In the genomic region with DNA sequence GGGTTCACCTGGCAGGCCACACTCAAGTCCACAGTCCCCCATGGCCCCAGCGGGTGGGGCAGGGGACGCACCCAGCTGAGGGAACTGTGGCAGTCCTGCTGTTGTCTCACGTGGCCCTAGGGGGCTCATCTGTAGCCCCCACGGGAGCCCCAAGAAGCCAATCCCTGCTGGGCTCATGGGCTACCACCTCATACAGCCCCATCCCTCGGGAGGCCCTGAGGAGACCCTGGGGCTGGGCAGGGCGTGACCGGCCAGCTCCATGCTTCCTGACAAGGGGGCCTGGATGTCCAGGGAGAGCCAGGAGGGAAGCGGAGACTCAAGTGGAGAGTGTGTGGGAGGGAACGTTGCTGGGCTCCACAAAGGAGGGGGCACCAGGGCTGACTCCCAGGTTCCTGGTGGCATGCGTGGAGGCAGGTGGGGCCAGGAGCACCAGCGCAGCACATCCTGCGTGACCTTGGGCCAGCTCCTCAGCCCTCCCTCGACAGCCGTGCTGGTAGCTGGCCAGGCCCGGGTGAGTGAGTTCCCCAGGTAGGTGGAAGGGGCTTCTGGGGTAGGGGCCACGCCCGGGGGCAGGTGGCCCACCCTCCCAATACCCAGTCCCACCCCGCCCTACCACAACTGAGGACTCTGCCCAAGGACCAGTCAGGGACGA, we compare ENCODE assay signal across 22 cellular contexts. TPM values are rescaled to one million over a fixed set of nuclear protein-coding genes. Genes with fewer than 3 reads are reported as not detected.
A peak's percentile ranks its signal among the peaks of the same experiment; 100 is the strongest.
DNase-seq lines count a peak whose midpoint lies in the region; ATAC-seq, FAIRE-seq and TF ChIP-seq lines count a peak whose summit lies in the region.
"Had no signal": no experiment of that assay in that cellular context is flagged by ENCODE, and none has a peak within 500 bp of the region (broad histone marks: within the 10 kb centered on the region; RNA-seq: fewer than 3 reads in every experiment).

No MANE protein-coding gene starts in this region.

- H2BK120ac ChIP-seq in H1 (replicated peaks; ENCODE audit: low read depth, low read length), result no peak overlapping the region

- H3K23ac ChIP-seq in H1 (ENCODE audit: insufficient read length), result no peak overlapping the region

- no peak overlapping the region for H3K4me3 ChIP-seq in H1 (ENCODE audit: extremely low read depth in 1 of 4, insufficient read depth in 2 of 4, low read depth in 3 of 4, low read length in 4 of 4)
- H3K4me3 ChIP-seq: A549, GM23248 had no signal

- no peak overlapping the region for H4K5ac ChIP-seq in H1 (ENCODE audit: insufficient read length, low read depth, low read length)

- POLR2A ChIA-PET in H1 (lab: Charles Lee; ENCODE audit: partially characterized antibody), result no interaction called here

- TF ChIP-seq CTCF in H1 (IDR thresholded peaks at IDR 0.05; ENCODE audit: control extremely low read depth in 1 of 3, insufficient read depth in 1 of 3, low read depth in 1 of 3, low read length in 3 of 3), result no peak

- no peaks in the 10 kb centered on the region for H3K4me1 ChIP-seq in H1 (replicated peaks in 1 of 4; ENCODE audit: control insufficient read depth in 3 of 4, insufficient read depth in 4 of 4, low read length in 3 of 4)
- H3K4me1 ChIP-seq: A549 had no signal

- no peaks in the 10 kb centered on the region for H3K27me3 Mint-ChIP-seq in activated T-cell treated with anti-CD3 and anti-CD28 coated beads, Interleukin-2, amount 50 U/mL, for 72 hours (ENCODE audit: low read depth)
- H3K27me3 Mint-ChIP-seq: CD4-positive, alpha-beta memory T cell had no signal

- H3K27ac ChIP-seq in angular gyrus (ENCODE audit: low read depth, low read length) (peak overlapping the region; percentile 74), H1 (ENCODE audit: low read depth, low read length) (no peak overlapping the region), temporal lobe (ENCODE audit: low read depth, low read length) (peak overlapping the region; percentile 27)
- H3K27ac ChIP-seq: A549, GM23248 had no signal

- CTCF ChIA-PET in H1 (lab: Charles Lee; ENCODE audit: partially characterized antibody), result interaction anchor here (0.8 to 3.8 kb wide), 7 partner anchors 14 to 82 kb away, joined by 3 to 23 read pairs (median 7); no protein-coding TSS in a partner anchor

- ATAC-seq in left lobe of liver, result no peak
- no peak for ATAC-seq in activated T-cell treated with anti-CD3 and anti-CD28 coated beads, Interleukin-2, amount 50 U/mL, for 72 hours (replicated peaks in 1 of 2)
- ATAC-seq: A549 had no signal

- H3K27ac Mint-ChIP-seq in activated T-cell treated with anti-CD3 and anti-CD28 coated beads, Interleukin-2, amount 50 U/mL, for 72 hours, result no peak overlapping the region
- H3K27ac Mint-ChIP-seq: CD4-positive, alpha-beta memory T cell had no signal

- TF ChIP-seq POLR2A in H1 (IDR thresholded peaks at IDR 0.05; ENCODE audit: control extremely low read depth in 1 of 2, low read depth in 2 of 2, low read length in 2 of 2), result no peak

- no peak overlapping the region for H3K4ac ChIP-seq in H1 (replicated peaks; ENCODE audit: insufficient read length, low read depth, low read length)

- no peak overlapping the region for H2AK5ac ChIP-seq in H1 (ENCODE audit: low read depth, low read length)

- FAIRE-seq in H1 (lab: Jason Lieb, UNC), result no peak
- FAIRE-seq: A549, G401.6, GM12892 had no signal

- no peak overlapping the region for H3K56ac ChIP-seq in H1 (replicated peaks; ENCODE audit: insufficient read length, low read depth, low read length)

- no peak overlapping the region for H3K14ac ChIP-seq in H1 (ENCODE audit: insufficient read length)

- no peaks in the 10 kb centered on the region for H3K36me3 ChIP-seq in H1 (ENCODE audit: control insufficient read depth in 2 of 4, insufficient read depth in 4 of 4, low read length in 3 of 4)
- H3K36me3 ChIP-seq: BE2C had no signal

- no peaks in the 10 kb centered on the region for H3K9me3 ChIP-seq in H1 (ENCODE audit: insufficient read depth in 2 of 2, low read depth in 1 of 2, low read length in 1 of 2)
- H3K9me3 ChIP-seq: A549, BE2C had no signal

- no peak overlapping the region for H3K4me3 Mint-ChIP-seq in activated T-cell treated with anti-CD3 and anti-CD28 coated beads, Interleukin-2, amount 50 U/mL, for 72 hours
- H3K4me3 Mint-ChIP-seq: H9 had no signal

- no peak overlapping the region for H3K9ac ChIP-seq in H1 (replicated peaks in 1 of 4; ENCODE audit: extremely low read depth in 1 of 4, low read depth in 3 of 4, low read length in 3 of 4)
- H3K9ac ChIP-seq: GM23248 had no signal

- H3K4me1 Mint-ChIP-seq in activated T-cell treated with anti-CD3 and anti-CD28 coated beads, Interleukin-2, amount 50 U/mL, for 72 hours (ENCODE audit: low read depth), result no peaks in the 10 kb centered on the region

- H3K9me3 Mint-ChIP-seq in activated T-cell treated with anti-CD3 and anti-CD28 coated beads, Interleukin-2, amount 50 U/mL, for 72 hours, result no peaks in the 10 kb centered on the region
- H3K9me3 Mint-ChIP-seq: CD4-positive, alpha-beta memory T cell; H9 had no signal

- no peak overlapping the region for H3K18ac ChIP-seq in H1 (ENCODE audit: extremely low read depth, low read length)

- peak overlapping the region; percentile 5; the same call in 1 of the 2 replicates for H4K8ac ChIP-seq in H1 (ENCODE audit: extremely low read depth, insufficient read depth, low read length)

- no peak overlapping the region for H2BK5ac ChIP-seq in H1 (ENCODE audit: low read depth, low read length)

- H2BK20ac ChIP-seq in H1 (ENCODE audit: low read length), result no peak overlapping the region

- no peak overlapping the region for H3K4me2 ChIP-seq in H1 (ENCODE audit: insufficient read depth in 1 of 2, low read depth in 2 of 2, low read length in 2 of 2)
- H3K4me2 ChIP-seq: A549 had no signal

- no peak overlapping the region for H2BK12ac ChIP-seq in H1 (ENCODE audit: low read depth, low read length)

- no peaks in the 10 kb centered on the region for H3K23me2 ChIP-seq in H1 (ENCODE audit: low read depth, low read length)

- 95% methylated on average over 15 of the region's 19 CpGs; no CpG with 5 or more reads in 1 of the 2 experiments for WGBS in H1 (ENCODE audit: extremely low coverage in 1 of 2, insufficient coverage in 1 of 2, insufficient read length in 1 of 2, insufficient replicate concordance in 2 of 2, low coverage in 1 of 2, low lambda C conversion rate in 2 of 2, missing lambda C conversion rate in 1 of 2), 2 experiments

- H4K91ac ChIP-seq in H1 (replicated peaks; ENCODE audit: insufficient read length, low read length), result no peak overlapping the region

- no peaks in the 10 kb centered on the region for H3K36me3 Mint-ChIP-seq in activated T-cell treated with anti-CD3 and anti-CD28 coated beads, Interleukin-2, amount 50 U/mL, for 72 hours (ENCODE audit: insufficient read depth in 2 of 2)
- H3K36me3 Mint-ChIP-seq: CD4-positive, alpha-beta memory T cell had no signal

- DNase-seq in G401 (ENCODE audit: low spot score), result peak; percentile 6
- no peak for DNase-seq in H1 (ENCODE audit: low read depth in 1 of 2, low spot score in 2 of 2)
- DNase-seq in left lobe of liver (ENCODE audit: low spot score), result no peak
- no peak for DNase-seq in NCI-H128 (lab: John Stamatoyannopoulos, UW; ENCODE audit: unreplicated experiment)
- DNase-seq in activated T-cell treated with anti-CD3 and anti-CD28 coated beads, Interleukin-2, amount 50 U/mL, for 72 hours, result no peak
- DNase-seq: 8988T, ACHN, AML-193, BE2C, C1 segment of cervical spinal cord, Calu3, COR-L47, DMS53, DMS79 treated with DMSO at 0.1 percent for 48 hours, GM23248, H9 had no signal

- H2BK15ac ChIP-seq in H1 (ENCODE audit: low read length), result no peak overlapping the region

- no peak for TF ChIP-seq RAD21 in H1 (IDR thresholded peaks at IDR 0.05 in 1 of 2, conservative IDR thresholded peaks at IDR 0.05 in 1 of 2; ENCODE audit: low read depth in 2 of 2, low read length in 2 of 2)

- TF ChIP-seq EP300 in H1 (IDR thresholded peaks at IDR 0.05; ENCODE audit: borderline replicate concordance in 1 of 2, low read depth in 2 of 2, low read length in 2 of 2), result no peak

- H3K27me3 ChIP-seq in H1 (replicated peaks in 1 of 4; ENCODE audit: control insufficient read depth in 3 of 4, extremely low read depth in 1 of 4, insufficient read depth in 3 of 4, low read length in 3 of 4), result no peaks in the 10 kb centered on the region
- H3K27me3 ChIP-seq: BE2C had no signal

- H3K79me2 ChIP-seq in H1 (ENCODE audit: control insufficient read depth in 1 of 2, insufficient read depth in 2 of 2, low read length in 2 of 2), result peaks cover 0 to 7% of the 10 kb centered on the region in 2 experiments; a peak in 1 of 4 replicates

- peaks cover 7 to 12% of the 10 kb centered on the region in 2 experiments for H4K20me1 ChIP-seq in H1 (replicated peaks in 1 of 2; ENCODE audit: control insufficient read depth in 1 of 2, insufficient read depth in 2 of 2, low read length in 2 of 2)

- peaks cover 7% of the 10 kb centered on the region for H3K79me1 ChIP-seq in H1 (ENCODE audit: low read depth, low read length)

- H2AFZ ChIP-seq in H1 (ENCODE audit: low read length), result no peak overlapping the region
- H2AFZ ChIP-seq: GM23248 had no signal

- in situ Hi-C loops in G401 (cut with HindIII; ENCODE audit: low sequenced_read_pairs), result no loop called here

RNA-seq across cellular contexts. Expression of gene RTN4R, which starts 7.9 kb away (rescaled TPM):
- 39.2 and 50.4 TPM in 2 replicates for total RNA-seq in G401 (2014; rRNA removed; shearing (Covaris generic))
- 21.8 and 22.5 TPM in 2 replicates for total RNA-seq in H1 (2021; fragmentation: NEBNext Ultra II Directional; extraction: Animal tissue kit (Norgen Biotek cat#: 25700))
- 41.3 and 51.5 TPM in 2 replicates for polyA plus RNA-seq in H1 (2011; rRNA removed)
- 24.6 TPM for polyA plus RNA-seq in H1 (2011; cell fraction: cytosol; rRNA removed)
- 24.0 TPM for polyA plus RNA-seq in H1 (2011; cell fraction: nucleus; rRNA removed)
- 11.0 to 25.6 TPM (median 23.1 TPM) in 4 replicates for polyA plus RNA-seq in H1 (2012, experiment 1 of 2)
- 19.1 TPM for polyA plus RNA-seq in H1 (2012, experiment 2 of 2)
- polyA plus RNA-seq in H1 (2013, experiment 1 of 2), result 30.2 TPM
- polyA plus RNA-seq in H1 (2013, experiment 2 of 2), result 29.2 TPM
- polyA minus RNA-seq in H1 (2011; rRNA and poly(A)+ RNA removed), result 10.5 and 13.6 TPM in 2 replicates
- 23.1 TPM for polyA minus RNA-seq in H1 (2011; cell fraction: cytosol; rRNA and poly(A)+ RNA removed)
- 9.8 TPM for polyA minus RNA-seq in H1 (2011; cell fraction: nucleus; rRNA and poly(A)+ RNA removed)
- total RNA-seq in temporal lobe (7.6 TPM), left lobe of liver (10.9 TPM)
- total RNA-seq in activated T-cell treated with anti-CD3 and anti-CD28 coated beads, Interleukin-2, amount 50 U/mL, for 72 hours, result 1 to 10 TPM; 1.4 to 1.5 TPM
- total RNA-seq: GM23248 had no signal

RNA-seq across cellular contexts. Expression of gene DGCR6L, which starts 59.7 kb away (rescaled TPM):
- 54.1 and 59.2 TPM in 2 replicates for total RNA-seq in G401 (2014; rRNA removed; shearing (Covaris generic))
- 41.9 and 43.6 TPM in 2 replicates for total RNA-seq in H1 (2021; fragmentation: NEBNext Ultra II Directional; extraction: Animal tissue kit (Norgen Biotek cat#: 25700))
- 72.6 and 93.5 TPM in 2 replicates for polyA plus RNA-seq in H1 (2011; rRNA removed)
- polyA plus RNA-seq in H1 (2011; cell fraction: cytosol; rRNA removed), result 82.8 TPM
- polyA plus RNA-seq in H1 (2011; cell fraction: nucleus; rRNA removed), result 56.9 TPM
- polyA plus RNA-seq in H1 (2012, experiment 1 of 2), result 26.0 to 54.5 TPM (median 49.4 TPM) in 4 replicates
- polyA plus RNA-seq in H1 (2012, experiment 2 of 2), result 59.2 TPM
- 26.6 TPM for polyA plus RNA-seq in H1 (2013, experiment 1 of 2)
- 25.1 TPM for polyA plus RNA-seq in H1 (2013, experiment 2 of 2)
- 12.0 and 15.2 TPM in 2 replicates for polyA minus RNA-seq in H1 (2011; rRNA and poly(A)+ RNA removed)
- polyA minus RNA-seq in H1 (2011; cell fraction: cytosol; rRNA and poly(A)+ RNA removed), result 18.9 TPM
- 16.5 TPM for polyA minus RNA-seq in H1 (2011; cell fraction: nucleus; rRNA and poly(A)+ RNA removed)
- total RNA-seq in temporal lobe (23.1 TPM), left lobe of liver (60.2 TPM)
- total RNA-seq in activated T-cell treated with anti-CD3 and anti-CD28 coated beads, Interleukin-2, amount 50 U/mL, for 72 hours, result 10 to 100 TPM; 23.3 to 31.8 TPM
